In genomic region chr17:51238253-51238887, GRCh38 we compare ENCODE assay signal across 9 cellular contexts. TPM values are rescaled to one million over a fixed set of nuclear protein-coding genes. Genes with fewer than 3 reads are reported as not detected.
DNase-seq lines count a peak whose midpoint lies in the region; ATAC-seq and TF ChIP-seq lines count a peak whose summit lies in the region.
"Had no signal": no experiment of that assay in that cellular context is flagged by ENCODE, and none has a peak within 500 bp of the region (broad histone marks: within the 10 kb centered on the region; RNA-seq: fewer than 3 reads in every experiment).

No MANE protein-coding gene starts in this region.

- H3K27ac Mint-ChIP-seq in activated CD8-positive, alpha-beta memory T cell treated with anti-CD3 and anti-CD28 coated beads, Interleukin-2, amount 10 ng/mL, durations not matched to agents 7 days and 5 days: peak overlapping the region; percentile 18
- H3K27ac Mint-ChIP-seq: nephron had no signal

- H3K9me3 Mint-ChIP-seq in activated CD8-positive, alpha-beta memory T cell treated with anti-CD3 and anti-CD28 coated beads, Interleukin-2, amount 10 ng/mL, durations not matched to agents 7 days and 5 days (ENCODE audit: low read depth): no peaks in the 10 kb centered on the region

- H3K27ac ChIP-seq in OCI-LY3 (ENCODE audit: low read length): peak overlapping the region; percentile 21; the same call in 1 of the 2 replicates
- H3K27ac ChIP-seq in effector memory CD4-positive, alpha-beta T cell (ENCODE audit: insufficient read depth, low read length, poor library complexity, severe bottlenecking): no peak overlapping the region

- no peaks in the 10 kb centered on the region for H3K27me3 Mint-ChIP-seq in activated CD8-positive, alpha-beta memory T cell treated with anti-CD3 and anti-CD28 coated beads, Interleukin-2, amount 10 ng/mL, durations not matched to agents 7 days and 5 days

- ATAC-seq in activated CD8-positive, alpha-beta memory T cell treated with anti-CD3 and anti-CD28 coated beads, Interleukin-2, amount 10 ng/mL, durations not matched to agents 7 days and 5 days: peak; percentile 30
- ATAC-seq in HG02852 (IDR thresholded peaks at IDR 0.05; ENCODE audit: unreplicated experiment) (peak; percentile 83), GM21515 (IDR thresholded peaks at IDR 0.05; ENCODE audit: unreplicated experiment) (no peak)
- ATAC-seq in stimulated activated naive CD8-positive, alpha-beta T cell treated with anti-CD3 and anti-CD28 coated beads, Interleukin-15, Interleukin-2, amounts not matched to agents 100 U/mL and 50 U/mL, for 24 hours: peak; percentile 68

- peaks cover 13% of the 10 kb centered on the region for H3K4me1 Mint-ChIP-seq in activated CD8-positive, alpha-beta memory T cell treated with anti-CD3 and anti-CD28 coated beads, Interleukin-2, amount 10 ng/mL, durations not matched to agents 7 days and 5 days
- H3K4me1 Mint-ChIP-seq: nephron had no signal

- H3K36me3 ChIP-seq in OCI-LY3 (replicated peaks; ENCODE audit: low read depth, low read length): peaks cover 3% of the 10 kb centered on the region
- no peaks in the 10 kb centered on the region for H3K36me3 ChIP-seq in effector memory CD4-positive, alpha-beta T cell (ENCODE audit: control insufficient read depth, insufficient read depth, low read length)

- H3K36me3 Mint-ChIP-seq in activated CD8-positive, alpha-beta memory T cell treated with anti-CD3 and anti-CD28 coated beads, Interleukin-2, amount 10 ng/mL, durations not matched to agents 7 days and 5 days: peaks cover 7% of the 10 kb centered on the region

- H3K9ac ChIP-seq in OCI-LY3 (ENCODE audit: low read length): no peak overlapping the region

- H4K20me1 ChIP-seq in OCI-LY3 (ENCODE audit: insufficient read depth, low read length): peaks cover 49% of the 10 kb centered on the region

- H3K9me3 ChIP-seq in OCI-LY3 (ENCODE audit: insufficient read depth, low read length): no peaks in the 10 kb centered on the region
- H3K9me3 ChIP-seq in effector memory CD4-positive, alpha-beta T cell (ENCODE audit: control insufficient read depth, low read length): no peaks in the 10 kb centered on the region

- H3K79me2 ChIP-seq in OCI-LY3 (ENCODE audit: low read length): peaks cover 79% of the 10 kb centered on the region

- H3K4me3 Mint-ChIP-seq in activated CD8-positive, alpha-beta memory T cell treated with anti-CD3 and anti-CD28 coated beads, Interleukin-2, amount 10 ng/mL, durations not matched to agents 7 days and 5 days: no peak overlapping the region
- H3K4me3 Mint-ChIP-seq: nephron had no signal

- TF ChIP-seq CTCF in OCI-LY3 (IDR thresholded peaks at IDR 0.05; ENCODE audit: low read depth, low read length): no peak

- no peak overlapping the region for H2AFZ ChIP-seq in OCI-LY3 (ENCODE audit: low read depth, low read length)

- H3K4me2 ChIP-seq in OCI-LY3 (ENCODE audit: low read length): peak overlapping the region; percentile 59

- H3K4me3 ChIP-seq in OCI-LY3 (ENCODE audit: low read length): peak overlapping the region; percentile 23; the same call in 1 of the 2 replicates
- no peak overlapping the region for H3K4me3 ChIP-seq in effector memory CD4-positive, alpha-beta T cell (ENCODE audit: insufficient read depth, low read depth, low read length, poor library complexity, severe bottlenecking)

- CTCF ChIA-PET in activated CD8-positive, alpha-beta memory T cell treated with anti-CD3 and anti-CD28 coated beads, Interleukin-2, amount 10 ng/mL, durations not matched to agents 7 days and 5 days (lab: Charles Lee): interaction anchor here (1.0 kb wide), 1 partner anchor 13 kb away, joined by 4 read pairs; no protein-coding TSS in a partner anchor

- peaks cover 15% of the 10 kb centered on the region for H3K4me1 ChIP-seq in OCI-LY3 (ENCODE audit: low read length)
- H3K4me1 ChIP-seq in effector memory CD4-positive, alpha-beta T cell (ENCODE audit: control insufficient read depth, insufficient read depth, low read length, poor library complexity, severe bottlenecking): no peaks in the 10 kb centered on the region

- no peaks in the 10 kb centered on the region for H3K27me3 ChIP-seq in OCI-LY3 (ENCODE audit: low read depth, low read length)
- no peaks in the 10 kb centered on the region for H3K27me3 ChIP-seq in effector memory CD4-positive, alpha-beta T cell (replicated peaks; ENCODE audit: control insufficient read depth, insufficient read depth, low read length, poor library complexity, severe bottlenecking)

- DNase-seq in activated CD8-positive, alpha-beta memory T cell treated with anti-CD3 and anti-CD28 coated beads, Interleukin-2, amount 10 ng/mL, durations not matched to agents 7 days and 5 days: no peak
- no peak for DNase-seq in activated CD8-positive, alpha-beta memory T cell treated with anti-CD3 and anti-CD28 coated beads, Interleukin-2, amount 50 U/mL, for 4 hours
- DNase-seq in stimulated activated naive CD8-positive, alpha-beta T cell treated with anti-CD3 and anti-CD28 coated beads, Interleukin-15, Interleukin-2, amounts not matched to agents 100 U/mL and 50 U/mL, for 24 hours: no peak
- DNase-seq in DMS53 (lab: John Stamatoyannopoulos, UW): no peak
- DNase-seq in effector memory CD4-positive, alpha-beta T cell: no peak

RNA-seq across cellular contexts. Expression of gene MBTD1, which starts 21.5 kb away (rescaled TPM):
- total RNA-seq in activated CD8-positive, alpha-beta memory T cell treated with anti-CD3 and anti-CD28 coated beads, Interleukin-2, amount 10 ng/mL, durations not matched to agents 7 days and 5 days: 10 to 100 TPM; 10.4 to 11.0 TPM

RNA-seq across cellular contexts. Expression of gene UTP18, which starts 22.0 kb away (rescaled TPM):
- total RNA-seq in activated CD8-positive, alpha-beta memory T cell treated with anti-CD3 and anti-CD28 coated beads, Interleukin-2, amount 10 ng/mL, durations not matched to agents 7 days and 5 days: 10 to 100 TPM; 46.8 to 59.8 TPM
